In the genomic region with DNA sequence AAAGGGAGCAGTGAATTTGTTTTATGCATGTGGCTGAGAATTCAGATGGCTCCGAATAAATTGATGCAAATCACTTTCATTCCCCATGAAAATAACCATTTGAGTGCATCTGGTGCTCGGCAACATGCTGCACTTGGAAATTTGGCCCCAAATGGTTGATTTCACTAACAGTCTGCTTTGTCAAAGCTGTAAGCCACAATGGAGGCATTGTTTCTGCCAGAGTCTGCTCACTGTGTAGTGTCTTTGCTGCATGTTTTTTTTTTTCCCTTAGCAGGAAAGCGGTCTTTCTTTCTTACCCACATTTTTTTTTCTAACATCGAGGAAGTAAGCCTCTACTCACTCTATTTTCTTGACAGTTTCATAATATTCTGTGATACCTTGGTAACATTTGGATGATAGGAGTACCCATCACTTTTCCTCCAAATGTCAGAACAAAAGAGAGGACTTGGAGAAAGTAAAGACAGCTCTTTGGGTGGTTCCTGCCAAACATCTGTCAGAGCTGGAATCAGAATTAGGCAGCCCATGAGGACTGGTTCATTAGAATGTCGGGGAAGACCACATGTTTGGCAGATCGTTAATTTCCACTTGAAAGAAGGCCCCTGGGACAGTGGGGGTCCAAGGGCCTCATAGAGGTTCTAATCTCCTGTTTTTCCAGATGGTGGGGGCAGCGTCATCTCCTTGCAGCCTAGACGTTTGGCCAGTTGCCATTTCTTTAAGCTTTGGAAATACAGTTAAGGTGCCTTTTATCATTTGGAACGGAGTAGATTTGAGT, we compare ENCODE assay signal across 14 cellular contexts.
A peak's percentile ranks its signal among the peaks of the same experiment; 100 is the strongest.
DNase-seq lines count a peak whose midpoint lies in the region; ATAC-seq and TF ChIP-seq lines count a peak whose summit lies in the region.
"Had no signal": no experiment of that assay in that cellular context is flagged by ENCODE, and none has a peak within 500 bp of the region (broad histone marks: within the 10 kb centered on the region; RNA-seq: fewer than 3 reads in every experiment).

No MANE protein-coding gene starts in this region.

- no peaks in the 10 kb centered on the region for H3K36me3 ChIP-seq in CD8-positive, alpha-beta memory T cell (ENCODE audit: insufficient read depth, low read length)
- H3K36me3 ChIP-seq: BLaER1 treated with 17β-estradiol and CSF1 and Interleukin-3, amounts not matched to agents 10 nM and 100 nM; Peyer's patch had no signal

- POLR2A ChIA-PET in CD8-positive, alpha-beta memory T cell (lab: Charles Lee): no interaction called here
- POLR2A ChIA-PET in activated CD4-positive, alpha-beta T cell treated with anti-CD3 and anti-CD28 coated beads for 36 hours (lab: Charles Lee): no interaction called here

- H3K4me3 Mint-ChIP-seq in CD8-positive, alpha-beta memory T cell: no peak overlapping the region
- H3K4me3 Mint-ChIP-seq in activated CD4-positive, alpha-beta T cell treated with anti-CD3 and anti-CD28 coated beads for 36 hours: no peak overlapping the region
- H3K4me3 Mint-ChIP-seq: activated CD4-positive, alpha-beta memory T cell treated with anti-CD3 and anti-CD28 coated beads for 36 hours; T-helper 2 cell treated with Interferon-gamma antibody and Interleukin-4, amounts not matched to agents 5 μg/mL and 100 μg/mL, for 36 hours had no signal

- no peaks in the 10 kb centered on the region for H3K9me3 ChIP-seq in CD8-positive, alpha-beta memory T cell (ENCODE audit: low read length)
- H3K9me3 ChIP-seq: BLaER1 treated with 17β-estradiol and CSF1 and Interleukin-3, amounts not matched to agents 10 nM and 100 nM; mucosa of descending colon; Peyer's patch had no signal

- ATAC-seq in activated CD4-positive, alpha-beta T cell treated with anti-CD3 and anti-CD28 coated beads for 36 hours: no peak

- no peak overlapping the region for H3K27ac Mint-ChIP-seq in CD8-positive, alpha-beta memory T cell
- no peak overlapping the region for H3K27ac Mint-ChIP-seq in activated CD4-positive, alpha-beta T cell treated with anti-CD3 and anti-CD28 coated beads for 36 hours
- H3K27ac Mint-ChIP-seq: activated CD4-positive, alpha-beta memory T cell treated with anti-CD3 and anti-CD28 coated beads for 36 hours; T-helper 2 cell treated with Interferon-gamma antibody and Interleukin-4, amounts not matched to agents 5 μg/mL and 100 μg/mL, for 36 hours had no signal

- no peaks in the 10 kb centered on the region for H3K27me3 ChIP-seq in CD8-positive, alpha-beta memory T cell (ENCODE audit: insufficient read depth, low read length, poor library complexity, severe bottlenecking)
- H3K27me3 ChIP-seq: BLaER1 treated with 17β-estradiol and CSF1 and Interleukin-3, amounts not matched to agents 10 nM and 100 nM; Peyer's patch had no signal

- H3K4me1 Mint-ChIP-seq in CD8-positive, alpha-beta memory T cell: no peaks in the 10 kb centered on the region
- no peaks in the 10 kb centered on the region for H3K4me1 Mint-ChIP-seq in activated CD4-positive, alpha-beta T cell treated with anti-CD3 and anti-CD28 coated beads for 36 hours

- peaks cover 0 to 2% (median 0%) of the 10 kb centered on the region in 5 donors for H3K9me3 Mint-ChIP-seq in CD8-positive, alpha-beta memory T cell
- H3K9me3 Mint-ChIP-seq in activated CD4-positive, alpha-beta T cell treated with anti-CD3 and anti-CD28 coated beads for 36 hours (ENCODE audit: low read depth): no peaks in the 10 kb centered on the region
- H3K9me3 Mint-ChIP-seq: activated CD4-positive, alpha-beta memory T cell treated with anti-CD3 and anti-CD28 coated beads for 36 hours; T-helper 2 cell treated with Interferon-gamma antibody and Interleukin-4, amounts not matched to agents 5 μg/mL and 100 μg/mL, for 36 hours had no signal

- no peaks in the 10 kb centered on the region for H3K4me1 ChIP-seq in CD8-positive, alpha-beta memory T cell (ENCODE audit: insufficient read depth, low read length)
- H3K4me1 ChIP-seq: Peyer's patch had no signal

- H3K27me3 Mint-ChIP-seq in CD8-positive, alpha-beta memory T cell: peaks cover 3 to 4% of the 10 kb centered on the region in 2 donors
- H3K27me3 Mint-ChIP-seq in activated CD4-positive, alpha-beta T cell treated with anti-CD3 and anti-CD28 coated beads for 36 hours: peaks cover 18% of the 10 kb centered on the region

- CTCF ChIA-PET in CD8-positive, alpha-beta memory T cell (lab: Charles Lee): no interaction called here
- CTCF ChIA-PET in activated CD4-positive, alpha-beta T cell treated with anti-CD3 and anti-CD28 coated beads for 36 hours (lab: Charles Lee): interaction anchor here (1.0 kb wide), 1 partner anchor 23 kb away, joined by 4 read pairs; no protein-coding TSS in a partner anchor

- TF ChIP-seq CTCF in astrocyte of the spinal cord (IDR thresholded peaks at IDR 0.05; ENCODE audit: low read depth, low read length): no peak

- in situ Hi-C loops in astrocyte of the spinal cord (cut with HindIII; ENCODE audit: low sequenced_read_pairs): no loop called here

- H3K27ac ChIP-seq in CD8-positive, alpha-beta memory T cell (ENCODE audit: low read depth, low read length): no peak overlapping the region
- H3K27ac ChIP-seq: BLaER1 treated with 17β-estradiol and CSF1 and Interleukin-3, amounts not matched to agents 10 nM and 100 nM; Peyer's patch had no signal

- H3K36me3 Mint-ChIP-seq in CD8-positive, alpha-beta memory T cell: no peaks in the 10 kb centered on the region
- H3K36me3 Mint-ChIP-seq in activated CD4-positive, alpha-beta T cell treated with anti-CD3 and anti-CD28 coated beads for 36 hours (ENCODE audit: low read depth): no peaks in the 10 kb centered on the region
- H3K36me3 Mint-ChIP-seq: activated CD4-positive, alpha-beta memory T cell treated with anti-CD3 and anti-CD28 coated beads for 36 hours had no signal

- DNase-seq in NCI-H2171 (lab: John Stamatoyannopoulos, UW): peak; percentile 96
- DNase-seq in astrocyte of the spinal cord (ENCODE audit: low read depth, low spot score): peak; percentile 18
- DNase-seq in hypothalamus (lab: John Stamatoyannopoulos, UW): peak in 36 of 51 donors; percentile 3 to 82 (median 34)
- peak; percentile 77 for DNase-seq in retina
- DNase-seq in SKM-1 (lab: John Stamatoyannopoulos, UW; ENCODE audit: unreplicated experiment): no peak
- no peak for DNase-seq in CD8-positive, alpha-beta memory T cell
- DNase-seq in glomerular visceral epithelial cell (ENCODE audit: extremely low spot score): no peak
- DNase-seq in activated CD4-positive, alpha-beta T cell treated with anti-CD3 and anti-CD28 coated beads for 36 hours: no peak
- DNase-seq: activated CD4-positive, alpha-beta memory T cell treated with anti-CD3 and anti-CD28 coated beads for 36 hours; MM.1S; Peyer's patch had no signal

- no peak overlapping the region for H3K4me3 ChIP-seq in astrocyte of the spinal cord (ENCODE audit: low read depth, low read length)
- H3K4me3 ChIP-seq in CD8-positive, alpha-beta memory T cell (ENCODE audit: low read length): no peak overlapping the region
- H3K4me3 ChIP-seq: BLaER1 treated with 17β-estradiol and CSF1 and Interleukin-3, amounts not matched to agents 10 nM and 100 nM; mucosa of descending colon; Peyer's patch had no signal

- intact Hi-C loops in activated CD4-positive, alpha-beta T cell treated with anti-CD3 and anti-CD28 coated beads for 36 hours (cut with DNase I, micrococcal nuclease): no loop called here

Comparison
In these comparisons a context has a peak if more than half of its experiments do, and no peak if none do; other contexts are left out.
1. DNase-seq: peak in NCI-H2171 (single experiment), astrocyte of the spinal cord (single experiment), hypothalamus (36 of 51) and retina (single experiment); none in SKM-1 (single experiment), CD8-positive, alpha-beta memory T cell (0 of 5), glomerular visceral epithelial cell (single experiment) and activated CD4-positive, alpha-beta T cell treated with anti-CD3 and anti-CD28 coated beads for 36 hours (single experiment).